ENCODE assay signal across 2 cellular contexts in genomic region chr11:123585206-123585605, GRCh38.
TF ChIP-seq lines count a peak whose summit lies in the region.

No MANE protein-coding gene starts in this region.

TF ChIP-seq in A549, 52 proteins besides CTCF, POLR2A, EP300 and RAD21:
- no peak for TF ChIP-seq HDAC2 (IDR thresholded peaks at IDR 0.05)

TF ChIP-seq in H1, 55 proteins besides CTCF, POLR2A, EP300 and RAD21:
- TF ChIP-seq SP1 (IDR thresholded peaks at IDR 0.05; ENCODE audit: low read depth, low read length), result no peak
- no peak for TF ChIP-seq ZNF274 (IDR thresholded peaks at IDR 0.05; ENCODE audit: borderline replicate concordance, extremely low read depth, low read length)
- no peak for TF ChIP-seq SUZ12 (IDR thresholded peaks at IDR 0.05; ENCODE audit: low read length)
- no peak for TF ChIP-seq GABPA (IDR thresholded peaks at IDR 0.05; ENCODE audit: borderline replicate concordance, insufficient read depth, low read length)
- no peak for TF ChIP-seq ATF2 (IDR thresholded peaks at IDR 0.05; ENCODE audit: low read length)
- TF ChIP-seq SIRT6 (IDR thresholded peaks at IDR 0.05; ENCODE audit: low read length), result no peak
- no peak for TF ChIP-seq NANOG (IDR thresholded peaks at IDR 0.05; ENCODE audit: insufficient read depth, low read depth, low read length, poor library complexity, severe bottlenecking)
- TF ChIP-seq SIN3A (conservative IDR thresholded peaks at IDR 0.05 in 1 of 2, IDR thresholded peaks at IDR 0.05 in 1 of 2; ENCODE audit: low read depth in 1 of 2, low read length in 2 of 2), result no peak
- TF ChIP-seq BRCA1 (IDR thresholded peaks at IDR 0.05; ENCODE audit: low read depth, low read length), result no peak
- no peak for TF ChIP-seq JUND (IDR thresholded peaks at IDR 0.05; ENCODE audit: low read length)
- no peak for TF ChIP-seq MAX (IDR thresholded peaks at IDR 0.05)
- no peak for TF ChIP-seq EGR1 (IDR thresholded peaks at IDR 0.05; ENCODE audit: borderline replicate concordance, low read depth, low read length)
